20 cellular contexts compared by ENCODE assay signal in the genomic region with DNA sequence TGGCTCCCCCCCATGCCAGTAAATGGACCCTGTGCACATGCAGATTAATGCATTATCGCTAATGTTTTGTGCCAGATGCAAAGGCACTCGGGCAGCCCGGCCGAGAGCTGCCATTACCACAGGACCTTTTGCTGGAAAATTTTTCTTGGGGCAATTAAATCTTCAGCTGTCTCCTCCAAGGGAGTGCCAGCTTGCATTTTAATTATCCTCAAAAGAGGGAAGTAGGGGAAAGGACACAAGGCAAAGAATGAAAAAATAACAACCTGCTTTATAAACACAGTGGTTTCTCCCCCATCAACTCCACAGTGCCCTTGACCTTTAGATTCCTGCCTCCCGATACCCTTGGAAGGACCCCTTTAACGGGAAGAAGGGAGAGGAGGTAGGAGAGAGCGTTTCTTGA. TPM values are rescaled to one million over a fixed set of nuclear protein-coding genes. Genes with fewer than 3 reads are reported as not detected.
DNase-seq lines count a peak whose midpoint lies in the region; ATAC-seq and TF ChIP-seq lines count a peak whose summit lies in the region.
"Had no signal": no experiment of that assay in that cellular context is flagged by ENCODE, and none has a peak within 500 bp of the region (broad histone marks: within the 10 kb centered on the region; RNA-seq: fewer than 3 reads in every experiment).

No MANE protein-coding gene starts in this region.

- no peaks in the 10 kb centered on the region for H3K9me3 ChIP-seq in neutrophil
- no peaks in the 10 kb centered on the region for H3K9me3 ChIP-seq in uterus
- no peaks in the 10 kb centered on the region for H3K9me3 ChIP-seq in heart right ventricle

- 70 to 87% methylated on average over 7 of the region's 7 CpGs for WGBS in heart right ventricle, 2 donors

- POLR2A ChIA-PET in activated CD4-positive, alpha-beta memory T cell treated with anti-CD3 and anti-CD28 coated beads for 36 hours (lab: Charles Lee) = no interaction called here

- H3K4me1 Mint-ChIP-seq in CD14-positive monocyte = peaks cover 92% of the 10 kb centered on the region
- H3K4me1 Mint-ChIP-seq in activated CD4-positive, alpha-beta memory T cell treated with anti-CD3 and anti-CD28 coated beads for 36 hours (ENCODE audit: low read depth) = no peaks in the 10 kb centered on the region
- H3K4me1 Mint-ChIP-seq: activated CD4-positive, alpha-beta T cell treated with anti-CD3 and anti-CD28 coated beads, Interleukin-2, amount 10 ng/mL, durations not matched to agents 24 days and 14 days; CD8-positive, alpha-beta memory T cell had no signal

- H3K4me1 ChIP-seq in neutrophil (ENCODE audit: control insufficient read depth in 1 of 2, insufficient read depth in 1 of 2, low read depth in 1 of 2, low read length in 1 of 2) (peaks cover 85 to 87% of the 10 kb centered on the region in 2 experiments), uterus (no peaks in the 10 kb centered on the region), heart right ventricle (peaks cover 0 to 94% (median 15%) of the 10 kb centered on the region in 9 donors)

- H3K36me3 ChIP-seq in neutrophil (peaks cover 5% of the 10 kb centered on the region), uterus (no peaks in the 10 kb centered on the region), heart right ventricle (no peaks in the 10 kb centered on the region)

- peaks cover 0 to 4% of the 10 kb centered on the region in 2 donors for H3K36me3 Mint-ChIP-seq in CD14-positive monocyte
- H3K36me3 Mint-ChIP-seq in activated CD4-positive, alpha-beta memory T cell treated with anti-CD3 and anti-CD28 coated beads for 36 hours = no peaks in the 10 kb centered on the region
- H3K36me3 Mint-ChIP-seq: CD8-positive, alpha-beta memory T cell had no signal

- no peak for TF ChIP-seq CTCF in CD14-positive monocyte (IDR thresholded peaks at IDR 0.05)
- TF ChIP-seq CTCF in neutrophil (IDR thresholded peaks at IDR 0.05) = no peak
- TF ChIP-seq CTCF in uterus (IDR thresholded peaks at IDR 0.05) = no peak
- no peak for TF ChIP-seq CTCF in heart right ventricle (IDR thresholded peaks at IDR 0.05)

- peak overlapping the region; percentile 58 for H3K4me3 ChIP-seq in neutrophil (ENCODE audit: low read depth in 1 of 2, low read length in 1 of 2)
- H3K4me3 ChIP-seq in uterus = no peak overlapping the region
- peak overlapping the region in 1 of 10 donors; percentile 26 for H3K4me3 ChIP-seq in heart right ventricle
- H3K4me3 ChIP-seq: PC-9 had no signal

- no peaks in the 10 kb centered on the region for H3K27me3 ChIP-seq in neutrophil
- H3K27me3 ChIP-seq in uterus = no peaks in the 10 kb centered on the region
- H3K27me3 ChIP-seq in heart right ventricle = peaks cover 0 to 37% (median 8%) of the 10 kb centered on the region in 7 donors

- peak overlapping the region; percentile 64 to 76 for H3K4me3 Mint-ChIP-seq in CD14-positive monocyte
- no peak overlapping the region for H3K4me3 Mint-ChIP-seq in activated CD4-positive, alpha-beta memory T cell treated with anti-CD3 and anti-CD28 coated beads for 36 hours
- H3K4me3 Mint-ChIP-seq: activated CD4-positive, alpha-beta T cell treated with anti-CD3 and anti-CD28 coated beads, Interleukin-2, amount 10 ng/mL, durations not matched to agents 24 days and 14 days; CD8-positive, alpha-beta memory T cell had no signal

- peaks cover 0 to 1% (median 0%) of the 10 kb centered on the region in 3 donors for H3K27me3 Mint-ChIP-seq in CD14-positive monocyte (ENCODE audit: low read depth in 3 of 3)
- peaks cover 29% of the 10 kb centered on the region for H3K27me3 Mint-ChIP-seq in activated CD4-positive, alpha-beta memory T cell treated with anti-CD3 and anti-CD28 coated beads for 36 hours

- DNase-seq in CD14-positive monocyte (ENCODE audit: low spot score) = no peak
- peak; percentile 68 for DNase-seq in MV-4-11 (lab: John Stamatoyannopoulos, UW)
- no peak for DNase-seq in caudate nucleus (lab: John Stamatoyannopoulos, UW)
- DNase-seq in RKO (ENCODE audit: low spot score) = no peak
- DNase-seq in activated CD4-positive, alpha-beta memory T cell treated with anti-CD3 and anti-CD28 coated beads for 36 hours = no peak
- no peak for DNase-seq in uterus
- no peak for DNase-seq in heart right ventricle
- DNase-seq: activated CD4-positive, alpha-beta T cell treated with anti-CD3 and anti-CD28 coated beads, Interleukin-2, amount 10 ng/mL, durations not matched to agents 24 days and 14 days; activated CD8-positive, alpha-beta memory T cell treated with anti-CD3 and anti-CD28 coated beads, Interleukin-2, amount 50 U/mL, for 48 hours; CD8-positive, alpha-beta memory T cell; NCI-H1417 treated with DMSO at 0.1 percent for 48 hours; PC-9 had no signal

- no peak for ATAC-seq in heart right ventricle

- peak overlapping the region; percentile 97 to 100 (median 99) for H3K27ac Mint-ChIP-seq in CD14-positive monocyte
- no peak overlapping the region for H3K27ac Mint-ChIP-seq in activated CD4-positive, alpha-beta memory T cell treated with anti-CD3 and anti-CD28 coated beads for 36 hours
- H3K27ac Mint-ChIP-seq: activated CD4-positive, alpha-beta T cell treated with anti-CD3 and anti-CD28 coated beads, Interleukin-2, amount 10 ng/mL, durations not matched to agents 24 days and 14 days; CD8-positive, alpha-beta memory T cell had no signal

- peaks cover 0 to 2% (median 0%) of the 10 kb centered on the region in 7 donors for H3K9me3 Mint-ChIP-seq in CD14-positive monocyte
- no peaks in the 10 kb centered on the region for H3K9me3 Mint-ChIP-seq in activated CD4-positive, alpha-beta memory T cell treated with anti-CD3 and anti-CD28 coated beads for 36 hours
- H3K9me3 Mint-ChIP-seq: activated CD4-positive, alpha-beta T cell treated with anti-CD3 and anti-CD28 coated beads, Interleukin-2, amount 10 ng/mL, durations not matched to agents 24 days and 14 days had no signal

- intact Hi-C loops in CD14-positive monocyte (cut with micrococcal nuclease) = loop anchor here (2.0 to 10.0 kb wide), 4 partner anchors 48 to 101 kb away; a partner anchor contains a TSS
- intact Hi-C loops in activated CD4-positive, alpha-beta memory T cell treated with anti-CD3 and anti-CD28 coated beads for 36 hours (cut with micrococcal nuclease) = no loop called here
- intact Hi-C loops in uterus (cut with DNase I; ENCODE audit: low total_unique reads) = no loop called here
- intact Hi-C loops in heart right ventricle (cut with DNase I) = loop anchor here in 1 of 10 donors (10.0 kb wide), 1 partner anchor 141 kb away; no protein-coding TSS in a partner anchor

- TF ChIP-seq POLR2A in uterus (IDR thresholded peaks at IDR 0.05) = no peak

- H3K27ac ChIP-seq in caudate nucleus (ENCODE audit: low read depth, low read length) = peak overlapping the region; percentile 38
- H3K27ac ChIP-seq in neutrophil = peak overlapping the region; percentile 87
- H3K27ac ChIP-seq in uterus = no peak overlapping the region
- peak overlapping the region in 2 of 10 donors; percentile 20 to 88 for H3K27ac ChIP-seq in heart right ventricle
- H3K27ac ChIP-seq: PC-9 had no signal

- CTCF ChIA-PET in activated CD4-positive, alpha-beta memory T cell treated with anti-CD3 and anti-CD28 coated beads for 36 hours (lab: Charles Lee) = no interaction called here

RNA-seq across cellular contexts. Expression of a gene that starts 48.2 kb away (rescaled TPM):
- polyA plus RNA-seq in CD14-positive monocyte (not detected), heart right ventricle (not detected)
- total RNA-seq in activated CD4-positive, alpha-beta memory T cell treated with anti-CD3 and anti-CD28 coated beads for 36 hours = not detected
- total RNA-seq in uterus (not detected), heart right ventricle (not detected)
- total RNA-seq: activated CD4-positive, alpha-beta T cell treated with anti-CD3 and anti-CD28 coated beads, Interleukin-2, amount 10 ng/mL, durations not matched to agents 24 days and 14 days; CD8-positive, alpha-beta memory T cell; Daoy; H4; HT1080; left ventricle myocardium superior; LHCN-M2; mucosa of gallbladder; PC-9; renal cortical epithelial cell had no signal
- polyA plus RNA-seq: CD8-positive, alpha-beta memory T cell had no signal

RNA-seq across cellular contexts. Expression of a gene that starts 50.5 kb away (rescaled TPM):
- polyA plus RNA-seq in CD14-positive monocyte = 10 to 100 TPM; 28.4 to 58.3 TPM
- total RNA-seq in activated CD4-positive, alpha-beta memory T cell treated with anti-CD3 and anti-CD28 coated beads for 36 hours = not detected
- 10 to 100 TPM; 11.5 to 34.6 (median 20.2) TPM for total RNA-seq in uterus
- total RNA-seq in heart right ventricle = 10 to 100 TPM; 16.7 to 45.8 (median 24.8) TPM
- polyA plus RNA-seq in heart right ventricle = 10 to 100 TPM in 1 of 2 donors, 1 to 10 TPM in 1; 9.7 to 31.5 TPM
- polyA plus RNA-seq: CD8-positive, alpha-beta memory T cell had no signal

Comparison
In these comparisons a context has a peak if more than half of its experiments do, and no peak if none do; other contexts are left out.
1. H3K27ac ChIP-seq: peak in caudate nucleus (single experiment) and neutrophil (single experiment); none in uterus (0 of 2).
2. H3K4me3 ChIP-seq: peak in neutrophil (2 of 2); none in uterus (0 of 2).
3. RNA of a gene that starts 50.5 kb away (total RNA-seq): 11.5 to 34.6 TPM in uterus and 16.7 to 45.8 TPM in heart right ventricle; not detected in activated CD4-positive, alpha-beta memory T cell treated with anti-CD3 and anti-CD28 coated beads for 36 hours; every median in the first group is over 10 times any median in the second.
4. intact Hi-C loops: an anchor here in CD14-positive monocyte (2.0 to 10.0 kb wide); none called in activated CD4-positive, alpha-beta memory T cell treated with anti-CD3 and anti-CD28 coated beads for 36 hours and uterus.